Comparison of ENCODE assay signal across 15 cellular contexts in genomic region chr19:58547323-58548312, GRCh38. TPM values are rescaled to one million over a fixed set of nuclear protein-coding genes. Genes with fewer than 3 reads are reported as not detected.
DNase-seq lines count a peak whose midpoint lies in the region; ATAC-seq, FAIRE-seq and TF ChIP-seq lines count a peak whose summit lies in the region.
"Had no signal": no experiment of that assay in that cellular context is flagged by ENCODE, and none has a peak within 500 bp of the region (broad histone marks: within the 10 kb centered on the region; RNA-seq: fewer than 3 reads in every experiment).

No MANE protein-coding gene starts in this region.

- no peak for TF ChIP-seq CTCF in 22Rv1 (IDR thresholded peaks at IDR 0.05)
- no peak for TF ChIP-seq CTCF in CD4-positive, alpha-beta T cell (IDR thresholded peaks at IDR 0.05)
- no peak for TF ChIP-seq CTCF in WTC11 (IDR thresholded peaks at IDR 0.05)
- no peak for TF ChIP-seq CTCF in D721Med (IDR thresholded peaks at IDR 0.05; ENCODE audit: insufficient read depth, missing control alignments)

- H3K4me1 ChIP-seq in iPS-15b (ENCODE audit: control insufficient read depth, insufficient read depth, low read length) = peaks cover 5% of the 10 kb centered on the region

- POLR2A ChIA-PET in CD4-positive, alpha-beta T cell (lab: Charles Lee) = interaction anchor here (0.8 to 1.2 kb wide), 2 partner anchors 25 to 28 kb away, joined by 3 read pairs; partner anchors contain the start of genes MZF1 and ZBTB45
- POLR2A ChIA-PET in WTC11 (lab: Charles Lee) = interaction anchor here (2.2 kb wide), 1 partner anchor 28 kb away, joined by 7 read pairs; the partner anchor contains the start of gene ZBTB45

- CTCF ChIA-PET in CD4-positive, alpha-beta T cell (lab: Charles Lee) = no interaction called here
- CTCF ChIA-PET in WTC11 (lab: Charles Lee) = interaction anchor here (5.9 kb wide), 1 partner anchor 29 kb away, joined by 60 read pairs; the partner anchor contains the start of gene ZBTB45

- H3K4me3 Mint-ChIP-seq in CD4-positive, alpha-beta T cell = peak overlapping the region; percentile 95
- H3K4me3 Mint-ChIP-seq in WTC11 = peak overlapping the region; percentile 12

- H3K27me3 ChIP-seq in CD4-positive, alpha-beta T cell (ENCODE audit: control insufficient read depth, insufficient read depth, low read length) = no peaks in the 10 kb centered on the region
- peaks cover 3% of the 10 kb centered on the region for H3K27me3 ChIP-seq in iPS-15b (ENCODE audit: control insufficient read depth, insufficient read depth, low read length)

- H3K27ac Mint-ChIP-seq in CD4-positive, alpha-beta T cell = peak overlapping the region; percentile 91
- H3K27ac Mint-ChIP-seq in WTC11 = 0 out of 2 replicates have a peak overlapping the region, but pooled peaks have one; percentile 15

- H3K36me3 Mint-ChIP-seq in CD4-positive, alpha-beta T cell (ENCODE audit: low read depth) = peaks cover 85% of the 10 kb centered on the region
- peaks cover 70% of the 10 kb centered on the region for H3K36me3 Mint-ChIP-seq in WTC11

- H3K9me3 ChIP-seq in CD4-positive, alpha-beta T cell (ENCODE audit: control insufficient read depth, low read length) = no peaks in the 10 kb centered on the region
- H3K9me3 ChIP-seq in iPS-15b (ENCODE audit: control insufficient read depth, insufficient read depth, low read length) = no peaks in the 10 kb centered on the region

- DNase-seq in CD4-positive, alpha-beta T cell = no peak
- DNase-seq in WTC11 (ENCODE audit: low spot score) (no peak), NCI-H1092 (lab: John Stamatoyannopoulos, UW) (no peak), D721Med (ENCODE audit: insufficient read length, low spot score) (no peak), urothelium cell line (ENCODE audit: low spot score) (no peak)
- DNase-seq: foreskin fibroblast, GDM1, right cardiac atrium, T-helper 9 cell had no signal

- intact Hi-C loops in CD4-positive, alpha-beta T cell (cut with DNase I, micrococcal nuclease) = no loop called here

- H3K27ac ChIP-seq in 22Rv1 = peak overlapping the region; percentile 98; the same call in 1 of the 2 replicates
- no peak overlapping the region for H3K27ac ChIP-seq in CD4-positive, alpha-beta T cell (ENCODE audit: low read depth, low read length)

- peaks cover 42% of the 10 kb centered on the region for H3K4me1 Mint-ChIP-seq in CD4-positive, alpha-beta T cell (ENCODE audit: low read depth)
- H3K4me1 Mint-ChIP-seq in WTC11 = peaks cover 17% of the 10 kb centered on the region

- FAIRE-seq in D721Med (lab: Jason Lieb, UNC) (no peak), urothelium cell line (lab: Jason Lieb, UNC) (no peak)
- FAIRE-seq: islet of Langerhans had no signal

- no peak for ATAC-seq in CD4-positive, alpha-beta T cell (ENCODE audit: poor library complexity)
- no peak for ATAC-seq in WTC11
- no peak for ATAC-seq in HG03025 (IDR thresholded peaks at IDR 0.05; ENCODE audit: low FRiP score, unreplicated experiment)
- ATAC-seq: HCT116, right cardiac atrium, Right ventricle myocardium inferior had no signal

- H3K4me3 ChIP-seq in iPS-15b (ENCODE audit: low read depth, low read length) = peak overlapping the region; percentile 4

- H3K9ac ChIP-seq in iPS-15b (ENCODE audit: low read depth, low read length) = no peak overlapping the region

- no peaks in the 10 kb centered on the region for H3K27me3 Mint-ChIP-seq in CD4-positive, alpha-beta T cell
- H3K27me3 Mint-ChIP-seq in WTC11 (ENCODE audit: low read depth) = peaks cover 15% of the 10 kb centered on the region

- H3K9me3 Mint-ChIP-seq in CD4-positive, alpha-beta T cell = no peaks in the 10 kb centered on the region
- H3K9me3 Mint-ChIP-seq in WTC11 = no peaks in the 10 kb centered on the region

- peaks cover 67% of the 10 kb centered on the region for H3K36me3 ChIP-seq in iPS-15b (ENCODE audit: control insufficient read depth, insufficient read depth, low read length)

TF ChIP-seq in WTC11, 78 proteins besides CTCF, POLR2A, EP300 and RAD21:
- 0 out of 2 replicates have a peak, but pooled peaks have one; percentile 33 for TF ChIP-seq ZNF671 (CRISPR knock-in tag; IDR thresholded peaks at IDR 0.05)
- no peak for TF ChIP-seq CBFB (CRISPR knock-in tag; IDR thresholded peaks at IDR 0.05; ENCODE audit: low read depth)
- TF ChIP-seq ZNF121 (CRISPR knock-in tag; IDR thresholded peaks at IDR 0.05) = peak; percentile 62; the same call in 1 of the 2 replicates

RNA-seq across cellular contexts. Expression of gene TRIM28, which starts 3.8 kb away (rescaled TPM):
- 100 to 1,000 TPM; 549 to 553 TPM for total RNA-seq in CD4-positive, alpha-beta T cell
- total RNA-seq in WTC11 (2021) = 1,095 to 1,221 TPM (median 1,108 TPM) in 3 replicates

RNA-seq across cellular contexts. Expression of gene CHMP2A, which starts 7.3 kb away (rescaled TPM):
- 10 to 100 TPM; 60.5 to 62.4 TPM for total RNA-seq in CD4-positive, alpha-beta T cell
- 109 to 126 TPM (median 119 TPM) in 3 replicates for total RNA-seq in WTC11 (2021)

RNA-seq across cellular contexts. Expression of gene UBE2M, which starts 10.8 kb away (rescaled TPM):
- total RNA-seq in CD4-positive, alpha-beta T cell = 10 to 100 TPM; 29.0 to 31.0 TPM
- 93.7 to 105 TPM (median 97.1 TPM) in 3 replicates for total RNA-seq in WTC11 (2021)

RNA-seq across cellular contexts. Expression of gene MZF1, which starts 25.5 kb away (rescaled TPM):
- 10 to 100 TPM; 21.0 to 21.1 TPM for total RNA-seq in CD4-positive, alpha-beta T cell
- 22.2 to 26.2 TPM (median 23.9 TPM) in 3 replicates for total RNA-seq in WTC11 (2021)

RNA-seq across cellular contexts. Expression of gene ZBTB45, which starts 28.0 kb away (rescaled TPM):
- 1 to 10 TPM; 5.7 to 6.3 TPM for total RNA-seq in CD4-positive, alpha-beta T cell
- 17.0 to 19.7 TPM (median 18.0 TPM) in 3 replicates for total RNA-seq in WTC11 (2021)
